ENCODE assay signal across 1 cellular context in genomic region chr5:151014680-151015343, GRCh38.
TF ChIP-seq lines count a peak whose summit lies in the region.

No MANE protein-coding gene starts in this region.

TF ChIP-seq in HepG2, 621 proteins besides CTCF, POLR2A, EP300 and RAD21 (continued from another document and continues in another):
- TF ChIP-seq ZHX2 (IDR thresholded peaks at IDR 0.05; ENCODE audit: low read depth) (no peak), ZHX2 (CRISPR knock-in tag; IDR thresholded peaks at IDR 0.05; ENCODE audit: borderline replicate concordance) (no peak), ATF5 (CRISPR knock-in tag; IDR thresholded peaks at IDR 0.05; ENCODE audit: low read depth) (no peak), REPIN1 (CRISPR knock-in tag; IDR thresholded peaks at IDR 0.05; ENCODE audit: borderline replicate concordance, low read depth) (no peak), ZBTB44 (CRISPR knock-in tag; IDR thresholded peaks at IDR 0.05) (no peak), ZNF687 (CRISPR knock-in tag; IDR thresholded peaks at IDR 0.05) (no peak), CBX2 (IDR thresholded peaks at IDR 0.05; ENCODE audit: low read depth, low read length) (no peak), CBX2 (CRISPR knock-in tag; IDR thresholded peaks at IDR 0.05; ENCODE audit: low read depth) (no peak), RFXANK (CRISPR knock-in tag; IDR thresholded peaks at IDR 0.05) (no peak), SOX13 (IDR thresholded peaks at IDR 0.05) (no peak; the same call in 1 of the 2 replicates), SOX13 (CRISPR knock-in tag; conservative IDR thresholded peaks at IDR 0.05 in 1 of 2, IDR thresholded peaks at IDR 0.05 in 1 of 2) (peak in 1 of 2 experiments; percentile 81; a peak in 2 of 4 replicates), ZNF281 (CRISPR knock-in tag; IDR thresholded peaks at IDR 0.05; ENCODE audit: borderline replicate concordance) (no peak), FLYWCH1 (CRISPR knock-in tag; IDR thresholded peaks at IDR 0.05) (no peak), LCORL (IDR thresholded peaks at IDR 0.05) (no peak), LCORL (CRISPR knock-in tag; IDR thresholded peaks at IDR 0.05) (peak; percentile 73; the same call in 1 of the 2 replicates), STAT6 (CRISPR knock-in tag; IDR thresholded peaks at IDR 0.05; ENCODE audit: borderline replicate concordance) (no peak), ZNF674 (CRISPR knock-in tag; IDR thresholded peaks at IDR 0.05; ENCODE audit: low read depth) (no peak), ZNF672 (CRISPR knock-in tag; IDR thresholded peaks at IDR 0.05) (no peak), GABPB1 (CRISPR knock-in tag; IDR thresholded peaks at IDR 0.05) (no peak), EEA1 (CRISPR knock-in tag; IDR thresholded peaks at IDR 0.05; ENCODE audit: borderline replicate concordance) (no peak), DNMT3B (CRISPR knock-in tag; conservative IDR thresholded peaks at IDR 0.05) (no peak), NKX3-1 (CRISPR knock-in tag; IDR thresholded peaks at IDR 0.05) (no peak), ETS1 (CRISPR knock-in tag; IDR thresholded peaks at IDR 0.05) (no peak), NRL (CRISPR knock-in tag; IDR thresholded peaks at IDR 0.05; ENCODE audit: borderline replicate concordance) (no peak), PAXIP1 (CRISPR knock-in tag; conservative IDR thresholded peaks at IDR 0.05) (peak; percentile 69), KDM5A (IDR thresholded peaks at IDR 0.05; ENCODE audit: borderline replicate concordance, low read length) (no peak), ZNF350 (CRISPR knock-in tag; IDR thresholded peaks at IDR 0.05; ENCODE audit: borderline replicate concordance, low read depth) (no peak), SMC3 (IDR thresholded peaks at IDR 0.05; ENCODE audit: low read length) (no peak), IRX3 (CRISPR knock-in tag; IDR thresholded peaks at IDR 0.05; ENCODE audit: borderline replicate concordance, low read depth) (no peak), HMGXB4 (CRISPR knock-in tag; IDR thresholded peaks at IDR 0.05; ENCODE audit: borderline replicate concordance in 1 of 2, low read depth in 1 of 2) (no peak), ELF1 (CRISPR knock-in tag; IDR thresholded peaks at IDR 0.05) (no peak)
